ENCODE assay signal across 1 cellular context in the genomic region with DNA sequence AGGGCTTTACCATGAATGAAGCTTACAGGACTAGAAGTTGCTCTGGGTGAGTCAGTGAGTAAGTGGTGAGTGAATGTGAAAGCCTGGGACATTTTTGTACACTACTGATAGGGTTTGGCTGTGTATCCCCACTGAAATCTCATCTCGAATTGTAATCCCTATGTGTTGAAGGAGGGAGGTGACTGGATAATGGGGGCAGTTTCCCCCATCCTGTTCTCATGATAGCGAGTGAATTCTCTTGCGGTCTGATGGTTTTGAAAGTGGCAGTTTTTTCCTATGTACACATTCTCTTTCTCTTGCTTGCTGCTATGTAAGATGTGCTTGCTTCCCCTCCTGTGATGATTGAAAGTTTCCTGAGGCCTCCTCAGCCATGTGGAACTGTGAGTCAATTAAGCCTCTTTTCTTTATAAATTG.
TF ChIP-seq lines count a peak whose summit lies in the region.

No MANE protein-coding gene starts in this region.

TF ChIP-seq in GM12878, 131 proteins besides CTCF, POLR2A, EP300 and RAD21:
- TF ChIP-seq RUNX3 (IDR thresholded peaks at IDR 0.05; ENCODE audit: low read length) (peak; percentile 80), ETV6 (conservative IDR thresholded peaks at IDR 0.05 in 1 of 2, IDR thresholded peaks at IDR 0.05 in 1 of 2; ENCODE audit: borderline replicate concordance in 1 of 2, low read depth in 1 of 2) (peak in 1 of 2 experiments; percentile 37; a peak in 1 of 4 replicates), ASH2L (IDR thresholded peaks at IDR 0.05; ENCODE audit: borderline replicate concordance, low read depth) (peak; percentile 77; the same call in 1 of the 2 replicates), SKIL (IDR thresholded peaks at IDR 0.05; ENCODE audit: low read depth, poor library complexity, severe bottlenecking) (peak; percentile 61), DPF2 (IDR thresholded peaks at IDR 0.05) (0 out of 2 replicates have a peak, but pooled peaks have one; percentile 44), CREM (IDR thresholded peaks at IDR 0.05; ENCODE audit: low read depth) (0 out of 2 replicates have a peak, but pooled peaks have one; percentile 7), IKZF2 (IDR thresholded peaks at IDR 0.05) (peak; percentile 85 to 91), IKZF1 (conservative IDR thresholded peaks at IDR 0.05) (peak; percentile 65; the same call in 1 of the 2 replicates), PAX8 (IDR thresholded peaks at IDR 0.05) (0 out of 2 replicates have a peak, but pooled peaks have one; percentile 22), RAD51 (IDR thresholded peaks at IDR 0.05) (0 out of 2 replicates have a peak, but pooled peaks have one; percentile 2), PKNOX1 (IDR thresholded peaks at IDR 0.05) (peak; percentile 50; the same call in 1 of the 2 replicates), TARDBP (IDR thresholded peaks at IDR 0.05; ENCODE audit: borderline replicate concordance) (peak; percentile 25; the same call in 1 of the 2 replicates), E2F8 (IDR thresholded peaks at IDR 0.05; ENCODE audit: low read depth, partially characterized antibody) (peak; percentile 46), BACH1 (IDR thresholded peaks at IDR 0.05; ENCODE audit: borderline replicate concordance) (peak; percentile 22; the same call in 1 of the 2 replicates), IRF4 (IDR thresholded peaks at IDR 0.05; ENCODE audit: low read depth, low read length) (peak; percentile 78), FOXM1 (IDR thresholded peaks at IDR 0.05; ENCODE audit: low read depth, low read length) (peak; percentile 42; the same call in 1 of the 2 replicates), NFIC (IDR thresholded peaks at IDR 0.05; ENCODE audit: low read depth, low read length) (peak; percentile 67; the same call in 1 of the 2 replicates), MEF2B (IDR thresholded peaks at IDR 0.05; ENCODE audit: partially characterized antibody, poor library complexity, severe bottlenecking) (peak; percentile 22), MTA2 (IDR thresholded peaks at IDR 0.05; ENCODE audit: low read depth) (peak; percentile 86), CREB1 (IDR thresholded peaks at IDR 0.05; ENCODE audit: low read depth) (0 out of 2 replicates have a peak, but pooled peaks have one; percentile 12), JUNB (IDR thresholded peaks at IDR 0.05) (peak; percentile 79), MEF2A (IDR thresholded peaks at IDR 0.05; ENCODE audit: insufficient read depth, low read depth, low read length) (0 out of 2 replicates have a peak, but pooled peaks have one; percentile 16), EED (IDR thresholded peaks at IDR 0.05; ENCODE audit: low read depth) (peak; percentile 91), NBN (IDR thresholded peaks at IDR 0.05) (peak; percentile 79; the same call in 1 of the 2 replicates), ATF7 (IDR thresholded peaks at IDR 0.05; ENCODE audit: low read depth) (peak; percentile 78)
- TF ChIP-seq, protein P1, sequence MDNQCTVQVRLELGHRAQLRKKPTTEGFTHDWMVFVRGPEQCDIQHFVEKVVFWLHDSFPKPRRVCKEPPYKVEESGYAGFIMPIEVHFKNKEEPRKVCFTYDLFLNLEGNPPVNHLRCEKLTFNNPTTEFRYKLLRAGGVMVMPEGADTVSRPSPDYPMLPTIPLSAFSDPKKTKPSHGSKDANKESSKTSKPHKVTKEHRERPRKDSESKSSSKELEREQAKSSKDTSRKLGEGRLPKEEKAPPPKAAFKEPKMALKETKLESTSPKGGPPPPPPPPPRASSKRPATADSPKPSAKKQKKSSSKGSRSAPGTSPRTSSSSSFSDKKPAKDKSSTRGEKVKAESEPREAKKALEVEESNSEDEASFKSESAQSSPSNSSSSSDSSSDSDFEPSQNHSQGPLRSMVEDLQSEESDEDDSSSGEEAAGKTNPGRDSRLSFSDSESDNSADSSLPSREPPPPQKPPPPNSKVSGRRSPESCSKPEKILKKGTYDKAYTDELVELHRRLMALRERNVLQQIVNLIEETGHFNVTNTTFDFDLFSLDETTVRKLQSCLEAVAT (IDR thresholded peaks at IDR 0.05), result 0 out of 2 replicates have a peak, but pooled peaks have one; percentile 25
- TF ChIP-seq, protein P2, sequence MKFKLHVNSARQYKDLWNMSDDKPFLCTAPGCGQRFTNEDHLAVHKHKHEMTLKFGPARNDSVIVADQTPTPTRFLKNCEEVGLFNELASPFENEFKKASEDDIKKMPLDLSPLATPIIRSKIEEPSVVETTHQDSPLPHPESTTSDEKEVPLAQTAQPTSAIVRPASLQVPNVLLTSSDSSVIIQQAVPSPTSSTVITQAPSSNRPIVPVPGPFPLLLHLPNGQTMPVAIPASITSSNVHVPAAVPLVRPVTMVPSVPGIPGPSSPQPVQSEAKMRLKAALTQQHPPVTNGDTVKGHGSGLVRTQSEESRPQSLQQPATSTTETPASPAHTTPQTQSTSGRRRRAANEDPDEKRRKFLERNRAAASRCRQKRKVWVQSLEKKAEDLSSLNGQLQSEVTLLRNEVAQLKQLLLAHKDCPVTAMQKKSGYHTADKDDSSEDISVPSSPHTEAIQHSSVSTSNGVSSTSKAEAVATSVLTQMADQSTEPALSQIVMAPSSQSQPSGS (IDR thresholded peaks at IDR 0.05; ENCODE audit: low read length), result peak; percentile 35
- TF ChIP-seq, protein P3, sequence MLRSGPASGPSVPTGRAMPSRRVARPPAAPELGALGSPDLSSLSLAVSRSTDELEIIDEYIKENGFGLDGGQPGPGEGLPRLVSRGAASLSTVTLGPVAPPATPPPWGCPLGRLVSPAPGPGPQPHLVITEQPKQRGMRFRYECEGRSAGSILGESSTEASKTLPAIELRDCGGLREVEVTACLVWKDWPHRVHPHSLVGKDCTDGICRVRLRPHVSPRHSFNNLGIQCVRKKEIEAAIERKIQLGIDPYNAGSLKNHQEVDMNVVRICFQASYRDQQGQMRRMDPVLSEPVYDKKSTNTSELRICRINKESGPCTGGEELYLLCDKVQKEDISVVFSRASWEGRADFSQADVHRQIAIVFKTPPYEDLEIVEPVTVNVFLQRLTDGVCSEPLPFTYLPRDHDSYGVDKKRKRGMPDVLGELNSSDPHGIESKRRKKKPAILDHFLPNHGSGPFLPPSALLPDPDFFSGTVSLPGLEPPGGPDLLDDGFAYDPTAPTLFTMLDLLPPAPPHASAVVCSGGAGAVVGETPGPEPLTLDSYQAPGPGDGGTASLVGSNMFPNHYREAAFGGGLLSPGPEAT (IDR thresholded peaks at IDR 0.05; ENCODE audit: low read depth), result peak; percentile 93
